In genomic region chr12:128507470-128507869, GRCh38 we compare ENCODE assay signal across 31 cellular contexts.
"Had no signal": no experiment of that assay in that cellular context is flagged by ENCODE, and none has a peak within 500 bp of the region (broad histone marks: within the 10 kb centered on the region; RNA-seq: fewer than 3 reads in every experiment).

No MANE protein-coding gene starts in this region.

- H3K27ac ChIP-seq: neural progenitor cell, ovary, parathyroid adenoma, psoas muscle, skin epidermis, spleen, thoracic aorta, thyroid gland, tibial nerve, upper lobe of left lung, vagina had no signal

- H3K9me3 Mint-ChIP-seq: natural killer cell had no signal

- H3K36me3 Mint-ChIP-seq: natural killer cell; stimulated activated memory B cell treated with anti-CD40 and anti-IgM and Interleukin-4, amounts not matched to agents 10 μg/mL and 1 μg/mL and 100 μg/mL, for 72 hours had no signal

- H3K4me3 ChIP-seq: neural progenitor cell, ovary, psoas muscle, skin epidermis, smooth muscle cell, spleen, thoracic aorta, thyroid gland, tibial nerve, upper lobe of left lung, vagina had no signal

- H3K4me3 Mint-ChIP-seq: natural killer cell; nephron; neural progenitor cell; stimulated activated memory B cell treated with anti-CD40 and anti-IgM and Interleukin-4, amounts not matched to agents 10 μg/mL and 1 μg/mL and 100 μg/mL, for 72 hours; stimulated activated naive CD8-positive, alpha-beta T cell treated with anti-CD3 and anti-CD28 coated beads, Interleukin-15, amount 100 ng/mL, for 72 hours had no signal

- H3K9me3 ChIP-seq: thoracic aorta, thyroid gland, vagina had no signal

- H3K36me3 ChIP-seq: neural progenitor cell, ovary, spleen, thoracic aorta, thyroid gland, tibial nerve, upper lobe of left lung, vagina had no signal

- H3K79me2 ChIP-seq: parathyroid adenoma had no signal

- H3K4me2 ChIP-seq: neural progenitor cell, smooth muscle cell had no signal

- H3K27me3 ChIP-seq: neural progenitor cell, ovary, spleen, thyroid gland, tibial nerve, upper lobe of left lung, vagina had no signal

- H2AFZ ChIP-seq: neural progenitor cell, parathyroid adenoma had no signal

- H3K9ac ChIP-seq: neural progenitor cell, parathyroid adenoma had no signal

- H3K4me1 ChIP-seq: neural progenitor cell, parathyroid adenoma, psoas muscle, spleen, thyroid gland, tibial nerve, upper lobe of left lung, vagina had no signal

- ATAC-seq: natural killer cell; psoas muscle; right cardiac atrium; sciatic nerve; stimulated activated memory B cell treated with anti-CD40 and anti-IgM and Interleukin-4, amounts not matched to agents 10 μg/mL and 1 μg/mL and 100 μg/mL, for 72 hours; stimulated activated naive CD8-positive, alpha-beta T cell treated with anti-CD3 and anti-CD28 coated beads, Interleukin-15, amount 100 ng/mL, for 72 hours; stimulated activated naive CD8-positive, alpha-beta T cell treated with anti-CD3 and anti-CD28 coated beads, Interleukin-15, Interleukin-2, amounts not matched to agents 100 U/mL and 50 U/mL, for 24 hours had no signal

- FAIRE-seq: urothelium cell line had no signal

- H3K27ac Mint-ChIP-seq: natural killer cell; nephron; neural progenitor cell; progenitor cell of endocrine pancreas; stimulated activated memory B cell treated with anti-CD40 and anti-IgM and Interleukin-4, amounts not matched to agents 10 μg/mL and 1 μg/mL and 100 μg/mL, for 72 hours; stimulated activated naive CD8-positive, alpha-beta T cell treated with anti-CD3 and anti-CD28 coated beads, Interleukin-15, amount 100 ng/mL, for 72 hours had no signal

- DNase-seq: natural killer cell; occipital lobe; ovary; posterior cingulate gyrus; psoas muscle; right cardiac atrium; spleen; stimulated activated CD4-positive, alpha-beta T cell treated with anti-CD3 and anti-CD28 coated beads, Interleukin-12 subunit alpha, Interleukin-12 subunit beta, amount 100 ng/mL, for 4 hours; stimulated activated CD4-positive, alpha-beta T cell treated with anti-CD3 and anti-CD28 coated beads, Interleukin-1b, Interleukin-23, amount 100 ng/mL, for 48 hours; stimulated activated CD4-positive, alpha-beta T cell treated with anti-CD3 and anti-CD28 coated beads, Interleukin-4, amount 100 ng/mL, for 1 hour; stimulated activated CD4-positive, alpha-beta T cell treated with anti-CD3 and anti-CD28 coated beads, Interleukin-4, amount 100 ng/mL, for 4 hours; stimulated activated CD8-positive, alpha-beta memory T cell treated with anti-CD3 and anti-CD28 coated beads, Interleukin-4, amount 100 ng/mL, for 48 hours; stimulated activated naive CD4-positive, alpha-beta T cell; stimulated activated naive CD8-positive, alpha-beta T cell treated with anti-CD3 and anti-CD28 coated beads, Interleukin-15, amount 100 ng/mL, for 72 hours; stimulated activated naive CD8-positive, alpha-beta T cell treated with anti-CD3 and anti-CD28 coated beads, Interleukin-15, Interleukin-2, amounts not matched to agents 100 U/mL and 50 U/mL, for 24 hours; substantia nigra; thyroid gland; trophoblast cell; upper lobe of left lung had no signal

- H3K27me3 Mint-ChIP-seq: stimulated activated memory B cell treated with anti-CD40 and anti-IgM and Interleukin-4, amounts not matched to agents 10 μg/mL and 1 μg/mL and 100 μg/mL, for 72 hours; stimulated activated naive CD8-positive, alpha-beta T cell treated with anti-CD3 and anti-CD28 coated beads, Interleukin-15, amount 100 ng/mL, for 72 hours had no signal

- H3K4me1 Mint-ChIP-seq: natural killer cell; stimulated activated memory B cell treated with anti-CD40 and anti-IgM and Interleukin-4, amounts not matched to agents 10 μg/mL and 1 μg/mL and 100 μg/mL, for 72 hours; stimulated activated naive CD8-positive, alpha-beta T cell treated with anti-CD3 and anti-CD28 coated beads, Interleukin-15, amount 100 ng/mL, for 72 hours had no signal
